ENCODE assay signal across 1 cellular context in the genomic region with DNA sequence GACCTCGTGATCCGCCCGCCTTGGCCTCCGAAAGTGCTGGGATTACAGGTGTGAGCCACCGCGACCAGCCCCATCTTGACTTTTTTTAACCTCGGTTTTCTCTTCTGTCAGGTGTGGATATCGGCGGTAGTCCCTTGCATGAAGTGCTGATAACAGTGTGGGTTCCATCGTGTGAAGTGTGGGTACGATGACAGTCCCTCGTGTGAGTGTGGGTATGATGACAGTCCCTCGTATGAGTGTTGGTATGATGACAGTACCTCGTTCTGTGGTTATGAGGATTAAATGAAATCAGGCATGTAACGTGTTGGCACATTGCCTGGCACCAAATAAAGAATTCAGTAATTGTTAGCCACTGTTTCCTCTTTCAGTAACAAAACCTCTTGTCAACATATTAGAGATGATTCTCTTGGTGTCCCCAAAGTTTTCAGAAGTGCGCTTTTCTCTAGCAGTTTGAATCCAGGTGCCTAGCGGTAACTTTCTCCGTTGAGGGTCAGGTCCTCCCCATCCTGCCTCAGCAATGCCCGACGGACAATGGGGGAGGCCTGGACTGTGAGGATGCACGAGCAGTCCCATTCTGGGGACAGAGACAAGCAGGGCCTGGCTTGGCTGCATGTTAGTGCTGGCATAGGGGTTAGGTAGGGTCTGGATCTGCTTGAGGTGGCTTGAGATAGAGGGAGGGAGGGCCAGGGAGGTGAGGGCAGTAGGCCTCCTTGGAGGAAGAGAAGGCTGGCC.
A peak's percentile ranks its signal among the peaks of the same experiment; 100 is the strongest.
TF ChIP-seq lines count a peak whose summit lies in the region.

No MANE protein-coding gene starts in this region.

TF ChIP-seq in GM12878, 131 proteins besides CTCF, POLR2A, EP300 and RAD21 (continued from another document and continues in another):
- TF ChIP-seq, protein P1, sequence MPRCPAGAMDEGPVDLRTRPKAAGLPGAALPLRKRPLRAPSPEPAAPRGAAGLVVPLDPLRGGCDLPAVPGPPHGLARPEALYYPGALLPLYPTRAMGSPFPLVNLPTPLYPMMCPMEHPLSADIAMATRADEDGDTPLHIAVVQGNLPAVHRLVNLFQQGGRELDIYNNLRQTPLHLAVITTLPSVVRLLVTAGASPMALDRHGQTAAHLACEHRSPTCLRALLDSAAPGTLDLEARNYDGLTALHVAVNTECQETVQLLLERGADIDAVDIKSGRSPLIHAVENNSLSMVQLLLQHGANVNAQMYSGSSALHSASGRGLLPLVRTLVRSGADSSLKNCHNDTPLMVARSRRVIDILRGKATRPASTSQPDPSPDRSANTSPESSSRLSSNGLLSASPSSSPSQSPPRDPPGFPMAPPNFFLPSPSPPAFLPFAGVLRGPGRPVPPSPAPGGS (IDR thresholded peaks at IDR 0.05; ENCODE audit: borderline replicate concordance, insufficient read depth, low read depth, low read length, poor library complexity, severe bottlenecking) = no peak
- TF ChIP-seq, protein P2, sequence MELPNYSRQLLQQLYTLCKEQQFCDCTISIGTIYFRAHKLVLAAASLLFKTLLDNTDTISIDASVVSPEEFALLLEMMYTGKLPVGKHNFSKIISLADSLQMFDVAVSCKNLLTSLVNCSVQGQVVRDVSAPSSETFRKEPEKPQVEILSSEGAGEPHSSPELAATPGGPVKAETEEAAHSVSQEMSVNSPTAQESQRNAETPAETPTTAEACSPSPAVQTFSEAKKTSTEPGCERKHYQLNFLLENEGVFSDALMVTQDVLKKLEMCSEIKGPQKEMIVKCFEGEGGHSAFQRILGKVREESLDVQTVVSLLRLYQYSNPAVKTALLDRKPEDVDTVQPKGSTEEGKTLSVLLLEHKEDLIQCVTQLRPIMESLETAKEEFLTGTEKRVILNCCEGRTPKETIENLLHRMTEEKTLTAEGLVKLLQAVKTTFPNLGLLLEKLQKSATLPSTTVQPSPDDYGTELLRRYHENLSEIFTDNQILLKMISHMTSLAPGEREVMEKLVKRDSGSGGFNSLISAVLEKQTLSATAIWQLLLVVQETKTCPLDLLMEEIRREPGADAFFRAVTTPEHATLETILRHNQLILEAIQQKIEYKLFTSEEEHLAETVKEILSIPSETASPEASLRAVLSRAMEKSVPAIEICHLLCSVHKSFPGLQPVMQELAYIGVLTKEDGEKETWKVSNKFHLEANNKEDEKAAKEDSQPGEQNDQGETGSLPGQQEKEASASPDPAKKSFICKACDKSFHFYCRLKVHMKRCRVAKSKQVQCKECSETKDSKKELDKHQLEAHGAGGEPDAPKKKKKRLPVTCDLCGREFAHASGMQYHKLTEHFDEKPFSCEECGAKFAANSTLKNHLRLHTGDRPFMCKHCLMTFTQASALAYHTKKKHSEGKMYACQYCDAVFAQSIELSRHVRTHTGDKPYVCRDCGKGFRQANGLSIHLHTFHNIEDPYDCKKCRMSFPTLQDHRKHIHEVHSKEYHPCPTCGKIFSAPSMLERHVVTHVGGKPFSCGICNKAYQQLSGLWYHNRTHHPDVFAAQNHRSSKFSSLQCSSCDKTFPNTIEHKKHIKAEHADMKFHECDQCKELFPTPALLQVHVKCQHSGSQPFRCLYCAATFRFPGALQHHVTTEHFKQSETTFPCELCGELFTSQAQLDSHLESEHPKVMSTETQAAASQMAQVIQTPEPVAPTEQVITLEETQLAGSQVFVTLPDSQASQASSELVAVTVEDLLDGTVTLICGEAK (IDR thresholded peaks at IDR 0.05; ENCODE audit: borderline replicate concordance) = no peak
- TF ChIP-seq MYB (IDR thresholded peaks at IDR 0.05; ENCODE audit: borderline replicate concordance, low read depth, low read length) = no peak
- TF ChIP-seq NRF1 (conservative IDR thresholded peaks at IDR 0.05; ENCODE audit: low read depth, low read length) = no peak
- TF ChIP-seq, protein P3, sequence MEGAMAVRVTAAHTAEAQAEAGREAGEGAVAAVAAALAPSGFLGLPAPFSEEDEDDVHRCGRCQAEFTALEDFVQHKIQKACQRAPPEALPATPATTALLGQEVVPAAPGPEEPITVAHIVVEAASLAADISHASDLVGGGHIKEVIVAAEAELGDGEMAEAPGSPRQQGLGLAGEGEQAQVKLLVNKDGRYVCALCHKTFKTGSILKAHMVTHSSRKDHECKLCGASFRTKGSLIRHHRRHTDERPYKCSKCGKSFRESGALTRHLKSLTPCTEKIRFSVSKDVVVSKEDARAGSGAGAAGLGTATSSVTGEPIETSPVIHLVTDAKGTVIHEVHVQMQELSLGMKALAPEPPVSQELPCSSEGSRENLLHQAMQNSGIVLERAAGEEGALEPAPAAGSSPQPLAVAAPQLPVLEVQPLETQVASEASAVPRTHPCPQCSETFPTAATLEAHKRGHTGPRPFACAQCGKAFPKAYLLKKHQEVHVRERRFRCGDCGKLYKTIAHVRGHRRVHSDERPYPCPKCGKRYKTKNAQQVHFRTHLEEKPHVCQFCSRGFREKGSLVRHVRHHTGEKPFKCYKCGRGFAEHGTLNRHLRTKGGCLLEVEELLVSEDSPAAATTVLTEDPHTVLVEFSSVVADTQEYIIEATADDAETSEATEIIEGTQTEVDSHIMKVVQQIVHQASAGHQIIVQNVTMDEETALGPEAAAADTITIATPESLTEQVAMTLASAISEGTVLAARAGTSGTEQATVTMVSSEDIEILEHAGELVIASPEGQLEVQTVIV (IDR thresholded peaks at IDR 0.05; ENCODE audit: borderline replicate concordance, partially characterized antibody) = no peak
- TF ChIP-seq RELA (IDR thresholded peaks at IDR 0.05; ENCODE audit: borderline replicate concordance, partially characterized antibody) = no peak
- TF ChIP-seq LARP7 (IDR thresholded peaks at IDR 0.05) = no peak
- TF ChIP-seq, protein P4, sequence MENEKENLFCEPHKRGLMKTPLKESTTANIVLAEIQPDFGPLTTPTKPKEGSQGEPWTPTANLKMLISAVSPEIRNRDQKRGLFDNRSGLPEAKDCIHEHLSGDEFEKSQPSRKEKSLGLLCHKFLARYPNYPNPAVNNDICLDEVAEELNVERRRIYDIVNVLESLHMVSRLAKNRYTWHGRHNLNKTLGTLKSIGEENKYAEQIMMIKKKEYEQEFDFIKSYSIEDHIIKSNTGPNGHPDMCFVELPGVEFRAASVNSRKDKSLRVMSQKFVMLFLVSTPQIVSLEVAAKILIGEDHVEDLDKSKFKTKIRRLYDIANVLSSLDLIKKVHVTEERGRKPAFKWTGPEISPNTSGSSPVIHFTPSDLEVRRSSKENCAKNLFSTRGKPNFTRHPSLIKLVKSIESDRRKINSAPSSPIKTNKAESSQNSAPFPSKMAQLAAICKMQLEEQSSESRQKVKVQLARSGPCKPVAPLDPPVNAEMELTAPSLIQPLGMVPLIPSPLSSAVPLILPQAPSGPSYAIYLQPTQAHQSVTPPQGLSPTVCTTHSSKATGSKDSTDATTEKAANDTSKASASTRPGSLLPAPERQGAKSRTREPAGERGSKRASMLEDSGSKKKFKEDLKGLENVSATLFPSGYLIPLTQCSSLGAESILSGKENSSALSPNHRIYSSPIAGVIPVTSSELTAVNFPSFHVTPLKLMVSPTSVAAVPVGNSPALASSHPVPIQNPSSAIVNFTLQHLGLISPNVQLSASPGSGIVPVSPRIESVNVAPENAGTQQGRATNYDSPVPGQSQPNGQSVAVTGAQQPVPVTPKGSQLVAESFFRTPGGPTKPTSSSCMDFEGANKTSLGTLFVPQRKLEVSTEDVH (IDR thresholded peaks at IDR 0.05; ENCODE audit: low read depth, partially characterized antibody) = no peak
- TF ChIP-seq, protein P5, sequence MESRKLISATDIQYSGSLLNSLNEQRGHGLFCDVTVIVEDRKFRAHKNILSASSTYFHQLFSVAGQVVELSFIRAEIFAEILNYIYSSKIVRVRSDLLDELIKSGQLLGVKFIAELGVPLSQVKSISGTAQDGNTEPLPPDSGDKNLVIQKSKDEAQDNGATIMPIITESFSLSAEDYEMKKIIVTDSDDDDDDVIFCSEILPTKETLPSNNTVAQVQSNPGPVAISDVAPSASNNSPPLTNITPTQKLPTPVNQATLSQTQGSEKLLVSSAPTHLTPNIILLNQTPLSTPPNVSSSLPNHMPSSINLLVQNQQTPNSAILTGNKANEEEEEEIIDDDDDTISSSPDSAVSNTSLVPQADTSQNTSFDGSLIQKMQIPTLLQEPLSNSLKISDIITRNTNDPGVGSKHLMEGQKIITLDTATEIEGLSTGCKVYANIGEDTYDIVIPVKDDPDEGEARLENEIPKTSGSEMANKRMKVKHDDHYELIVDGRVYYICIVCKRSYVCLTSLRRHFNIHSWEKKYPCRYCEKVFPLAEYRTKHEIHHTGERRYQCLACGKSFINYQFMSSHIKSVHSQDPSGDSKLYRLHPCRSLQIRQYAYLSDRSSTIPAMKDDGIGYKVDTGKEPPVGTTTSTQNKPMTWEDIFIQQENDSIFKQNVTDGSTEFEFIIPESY (IDR thresholded peaks at IDR 0.05) = peak; percentile 61; the same call in 1 of the 2 replicates
- TF ChIP-seq BCL11A (IDR thresholded peaks at IDR 0.05; ENCODE audit: low read depth, low read length) = no peak; the same call in 1 of the 2 replicates
- no peak for TF ChIP-seq MTA3 (IDR thresholded peaks at IDR 0.05; ENCODE audit: borderline replicate concordance, low read length)
- peak; percentile 20 to 70; a peak in 3 of 4 replicates for TF ChIP-seq BHLHE40 (IDR thresholded peaks at IDR 0.05; ENCODE audit: borderline replicate concordance in 1 of 2, low read depth in 2 of 2, low read length in 1 of 2)
- TF ChIP-seq KDM1A (IDR thresholded peaks at IDR 0.05; ENCODE audit: borderline replicate concordance) = no peak
- TF ChIP-seq HDGF (IDR thresholded peaks at IDR 0.05) = no peak
- peak; percentile 48 for TF ChIP-seq MEF2B (IDR thresholded peaks at IDR 0.05; ENCODE audit: partially characterized antibody, poor library complexity, severe bottlenecking)
- 0 out of 2 replicates have a peak, but pooled peaks have one; percentile 10 for TF ChIP-seq CREB1 (IDR thresholded peaks at IDR 0.05; ENCODE audit: low read depth)
- TF ChIP-seq CBFB (IDR thresholded peaks at IDR 0.05; ENCODE audit: low read depth) = no peak
- TF ChIP-seq, protein P6, sequence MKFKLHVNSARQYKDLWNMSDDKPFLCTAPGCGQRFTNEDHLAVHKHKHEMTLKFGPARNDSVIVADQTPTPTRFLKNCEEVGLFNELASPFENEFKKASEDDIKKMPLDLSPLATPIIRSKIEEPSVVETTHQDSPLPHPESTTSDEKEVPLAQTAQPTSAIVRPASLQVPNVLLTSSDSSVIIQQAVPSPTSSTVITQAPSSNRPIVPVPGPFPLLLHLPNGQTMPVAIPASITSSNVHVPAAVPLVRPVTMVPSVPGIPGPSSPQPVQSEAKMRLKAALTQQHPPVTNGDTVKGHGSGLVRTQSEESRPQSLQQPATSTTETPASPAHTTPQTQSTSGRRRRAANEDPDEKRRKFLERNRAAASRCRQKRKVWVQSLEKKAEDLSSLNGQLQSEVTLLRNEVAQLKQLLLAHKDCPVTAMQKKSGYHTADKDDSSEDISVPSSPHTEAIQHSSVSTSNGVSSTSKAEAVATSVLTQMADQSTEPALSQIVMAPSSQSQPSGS (IDR thresholded peaks at IDR 0.05; ENCODE audit: low read length) = no peak
- TF ChIP-seq GABPA (IDR thresholded peaks at IDR 0.05; ENCODE audit: low read depth) = no peak
- TF ChIP-seq ZNF217 (IDR thresholded peaks at IDR 0.05) = no peak
- TF ChIP-seq, protein P7, sequence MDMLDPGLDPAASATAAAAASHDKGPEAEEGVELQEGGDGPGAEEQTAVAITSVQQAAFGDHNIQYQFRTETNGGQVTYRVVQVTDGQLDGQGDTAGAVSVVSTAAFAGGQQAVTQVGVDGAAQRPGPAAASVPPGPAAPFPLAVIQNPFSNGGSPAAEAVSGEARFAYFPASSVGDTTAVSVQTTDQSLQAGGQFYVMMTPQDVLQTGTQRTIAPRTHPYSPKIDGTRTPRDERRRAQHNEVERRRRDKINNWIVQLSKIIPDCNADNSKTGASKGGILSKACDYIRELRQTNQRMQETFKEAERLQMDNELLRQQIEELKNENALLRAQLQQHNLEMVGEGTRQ (IDR thresholded peaks at IDR 0.05; ENCODE audit: borderline replicate concordance, low read depth, low read length) = no peak
- TF ChIP-seq, protein P8, sequence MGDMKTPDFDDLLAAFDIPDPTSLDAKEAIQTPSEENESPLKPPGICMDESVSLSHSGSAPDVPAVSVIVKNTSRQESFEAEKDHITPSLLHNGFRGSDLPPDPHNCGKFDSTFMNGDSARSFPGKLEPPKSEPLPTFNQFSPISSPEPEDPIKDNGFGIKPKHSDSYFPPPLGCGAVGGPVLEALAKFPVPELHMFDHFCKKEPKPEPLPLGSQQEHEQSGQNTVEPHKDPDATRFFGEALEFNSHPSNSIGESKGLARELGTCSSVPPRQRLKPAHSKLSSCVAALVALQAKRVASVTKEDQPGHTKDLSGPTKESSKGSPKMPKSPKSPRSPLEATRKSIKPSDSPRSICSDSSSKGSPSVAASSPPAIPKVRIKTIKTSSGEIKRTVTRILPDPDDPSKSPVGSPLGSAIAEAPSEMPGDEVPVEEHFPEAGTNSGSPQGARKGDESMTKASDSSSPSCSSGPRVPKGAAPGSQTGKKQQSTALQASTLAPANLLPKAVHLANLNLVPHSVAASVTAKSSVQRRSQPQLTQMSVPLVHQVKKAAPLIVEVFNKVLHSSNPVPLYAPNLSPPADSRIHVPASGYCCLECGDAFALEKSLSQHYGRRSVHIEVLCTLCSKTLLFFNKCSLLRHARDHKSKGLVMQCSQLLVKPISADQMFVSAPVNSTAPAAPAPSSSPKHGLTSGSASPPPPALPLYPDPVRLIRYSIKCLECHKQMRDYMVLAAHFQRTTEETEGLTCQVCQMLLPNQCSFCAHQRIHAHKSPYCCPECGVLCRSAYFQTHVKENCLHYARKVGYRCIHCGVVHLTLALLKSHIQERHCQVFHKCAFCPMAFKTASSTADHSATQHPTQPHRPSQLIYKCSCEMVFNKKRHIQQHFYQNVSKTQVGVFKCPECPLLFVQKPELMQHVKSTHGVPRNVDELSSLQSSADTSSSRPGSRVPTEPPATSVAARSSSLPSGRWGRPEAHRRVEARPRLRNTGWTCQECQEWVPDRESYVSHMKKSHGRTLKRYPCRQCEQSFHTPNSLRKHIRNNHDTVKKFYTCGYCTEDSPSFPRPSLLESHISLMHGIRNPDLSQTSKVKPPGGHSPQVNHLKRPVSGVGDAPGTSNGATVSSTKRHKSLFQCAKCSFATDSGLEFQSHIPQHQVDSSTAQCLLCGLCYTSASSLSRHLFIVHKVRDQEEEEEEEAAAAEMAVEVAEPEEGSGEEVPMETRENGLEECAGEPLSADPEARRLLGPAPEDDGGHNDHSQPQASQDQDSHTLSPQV (IDR thresholded peaks at IDR 0.05) = no peak
- peak; percentile 73; the same call in 1 of the 2 replicates for TF ChIP-seq MTA2 (IDR thresholded peaks at IDR 0.05; ENCODE audit: low read depth)
- TF ChIP-seq, protein P9, sequence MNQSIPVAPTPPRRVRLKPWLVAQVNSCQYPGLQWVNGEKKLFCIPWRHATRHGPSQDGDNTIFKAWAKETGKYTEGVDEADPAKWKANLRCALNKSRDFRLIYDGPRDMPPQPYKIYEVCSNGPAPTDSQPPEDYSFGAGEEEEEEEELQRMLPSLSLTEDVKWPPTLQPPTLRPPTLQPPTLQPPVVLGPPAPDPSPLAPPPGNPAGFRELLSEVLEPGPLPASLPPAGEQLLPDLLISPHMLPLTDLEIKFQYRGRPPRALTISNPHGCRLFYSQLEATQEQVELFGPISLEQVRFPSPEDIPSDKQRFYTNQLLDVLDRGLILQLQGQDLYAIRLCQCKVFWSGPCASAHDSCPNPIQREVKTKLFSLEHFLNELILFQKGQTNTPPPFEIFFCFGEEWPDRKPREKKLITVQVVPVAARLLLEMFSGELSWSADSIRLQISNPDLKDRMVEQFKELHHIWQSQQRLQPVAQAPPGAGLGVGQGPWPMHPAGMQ (IDR thresholded peaks at IDR 0.05; ENCODE audit: borderline replicate concordance) = no peak
